ENCODE assay signal across 1 cellular context in the genomic region with DNA sequence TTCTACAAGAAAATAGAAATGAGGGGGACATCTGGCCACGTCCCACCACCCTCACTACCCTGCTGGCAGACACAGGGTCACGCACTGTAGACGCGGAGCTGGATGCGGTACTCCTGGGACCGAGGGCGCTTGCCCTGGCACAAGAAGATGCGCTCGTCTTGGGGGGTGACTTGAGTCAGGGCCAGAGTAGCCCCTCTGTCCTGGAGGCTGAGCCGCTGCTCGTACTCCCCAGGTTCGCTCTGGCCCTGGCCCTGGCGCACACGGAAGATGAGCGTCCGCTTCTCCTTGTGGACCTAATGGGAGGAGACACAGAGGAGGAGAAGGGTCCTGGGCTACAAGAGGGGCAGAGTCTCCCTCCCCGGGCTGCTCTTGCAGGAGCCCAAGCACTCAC.
TF ChIP-seq lines count a peak whose summit lies in the region.

No MANE protein-coding gene starts in this region.

TF ChIP-seq in IMR-90, 13 proteins besides CTCF, POLR2A, EP300 and RAD21:
- no peak for TF ChIP-seq SMC3 (IDR thresholded peaks at IDR 0.05; ENCODE audit: low read depth, low read length)
